9 cellular contexts compared by ENCODE assay signal in the genomic region with DNA sequence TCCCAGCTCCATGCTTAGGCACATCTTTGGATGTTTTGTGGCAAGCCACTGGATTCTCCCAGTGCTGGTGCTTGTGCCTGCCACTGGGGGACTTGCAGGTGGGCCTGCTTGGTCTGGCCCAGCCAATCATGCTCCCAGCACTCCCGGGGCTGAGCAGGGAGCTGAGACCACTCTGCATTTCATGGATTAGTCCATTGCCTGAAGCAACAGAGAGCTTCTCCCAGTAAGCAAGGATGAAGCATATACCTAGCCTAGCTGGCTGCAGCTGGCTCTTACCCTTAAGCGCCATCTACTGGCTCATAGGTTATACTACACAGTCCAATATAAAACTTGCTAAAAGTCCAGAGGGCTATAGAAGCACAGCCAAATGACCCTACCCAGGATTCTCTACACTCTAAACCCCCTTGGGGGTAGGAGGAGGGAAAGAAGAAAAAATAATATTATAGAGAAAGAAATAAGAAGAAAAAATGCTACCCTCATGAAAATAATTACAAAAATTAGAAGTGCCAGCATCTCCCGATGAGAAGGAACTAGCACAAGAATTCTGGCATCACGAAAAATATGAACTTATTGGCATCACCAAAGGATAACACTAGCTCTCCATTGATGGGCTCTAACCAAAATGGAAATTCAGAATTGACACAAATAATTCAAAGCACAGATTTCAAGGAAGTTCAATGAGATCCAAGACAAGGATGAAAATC.
A peak's percentile ranks its signal among the peaks of the same experiment; 100 is the strongest.
DNase-seq lines count a peak whose midpoint lies in the region; ATAC-seq and TF ChIP-seq lines count a peak whose summit lies in the region.
"Had no signal": no experiment of that assay in that cellular context is flagged by ENCODE, and none has a peak within 500 bp of the region (broad histone marks: within the 10 kb centered on the region; RNA-seq: fewer than 3 reads in every experiment).

No MANE protein-coding gene starts in this region.

- H3K36me3 Mint-ChIP-seq in brain, result peaks cover 32% of the 10 kb centered on the region
- no peaks in the 10 kb centered on the region for H3K36me3 Mint-ChIP-seq in activated T-cell treated with anti-CD3 and anti-CD28 coated beads, Interleukin-2, amount 50 U/mL, for 4 hours (ENCODE audit: insufficient read depth)

- H3K27ac ChIP-seq in right lobe of liver, result no peak overlapping the region

- no peak overlapping the region for H3K27ac Mint-ChIP-seq in brain
- H3K27ac Mint-ChIP-seq: T-helper 1 cell treated with Interleukin-12 subunit alpha and Interleukin-12 subunit beta and Interleukin-4 antibody, amounts not matched to agents 30 μg/mL and 1 μg/mL, for 36 hours had no signal

- WGBS in right lobe of liver (ENCODE audit: insufficient coverage, low coverage, low lambda C conversion rate, missing lambda C conversion rate), result 49% methylated on average over 4 of the region's 4 CpGs

- ATAC-seq in GM19035 (IDR thresholded peaks at IDR 0.05; ENCODE audit: unreplicated experiment) (peak; percentile 89), HG03159 (IDR thresholded peaks at IDR 0.05; ENCODE audit: unreplicated experiment) (peak; percentile 97), right lobe of liver (peak; percentile 76 to 88 (median 85))
- ATAC-seq in activated T-cell treated with anti-CD3 and anti-CD28 coated beads, Interleukin-2, amount 50 U/mL, for 4 hours, result no peak

- no peak overlapping the region for H3K4me3 Mint-ChIP-seq in brain
- H3K4me3 Mint-ChIP-seq in activated T-cell treated with anti-CD3 and anti-CD28 coated beads, Interleukin-2, amount 50 U/mL, for 4 hours, result no peak overlapping the region
- H3K4me3 Mint-ChIP-seq: T-helper 1 cell treated with Interleukin-12 subunit alpha and Interleukin-12 subunit beta and Interleukin-4 antibody, amounts not matched to agents 30 μg/mL and 1 μg/mL, for 36 hours had no signal

- intact Hi-C loops in right lobe of liver (cut with DNase I), result no loop called here

- H3K36me3 ChIP-seq in right lobe of liver, result no peaks in the 10 kb centered on the region

- H3K27me3 Mint-ChIP-seq in brain, result peaks cover 3% of the 10 kb centered on the region
- no peaks in the 10 kb centered on the region for H3K27me3 Mint-ChIP-seq in activated T-cell treated with anti-CD3 and anti-CD28 coated beads, Interleukin-2, amount 50 U/mL, for 4 hours (ENCODE audit: low read depth)

- H3K27me3 ChIP-seq in right lobe of liver, result no peaks in the 10 kb centered on the region

- H3K9me3 ChIP-seq in right lobe of liver, result no peaks in the 10 kb centered on the region

- no peak overlapping the region for H3K4me3 ChIP-seq in right lobe of liver

- H3K9me3 Mint-ChIP-seq in brain, result peaks cover 39 to 83% (median 74%) of the 10 kb centered on the region in 5 experiments
- peaks cover 38% of the 10 kb centered on the region for H3K9me3 Mint-ChIP-seq in activated T-cell treated with anti-CD3 and anti-CD28 coated beads, Interleukin-2, amount 50 U/mL, for 4 hours

- DNase-seq in CMK (ENCODE audit: low read depth) (peak; percentile 11), NCI-H524 (lab: John Stamatoyannopoulos, UW) (peak; percentile 24 to 65), right lobe of liver (no peak)
- no peak for DNase-seq in activated naive CD4-positive, alpha-beta T cell treated with anti-CD3 and anti-CD28 coated beads, Interleukin-2, amount 50 U/mL, for 16 hours
- no peak for DNase-seq in activated T-cell treated with anti-CD3 and anti-CD28 coated beads, Interleukin-2, amount 50 U/mL, for 4 hours

- TF ChIP-seq CTCF in brain (conservative IDR thresholded peaks at IDR 0.05), result peak; percentile 54 to 66
- TF ChIP-seq CTCF in right lobe of liver (IDR thresholded peaks at IDR 0.05), result peak; percentile 44 to 64 (median 55)

- no peak for TF ChIP-seq POLR2A in right lobe of liver (IDR thresholded peaks at IDR 0.05)

- H3K4me1 ChIP-seq in right lobe of liver, result no peaks in the 10 kb centered on the region

- no peaks in the 10 kb centered on the region for H3K4me1 Mint-ChIP-seq in brain
- no peaks in the 10 kb centered on the region for H3K4me1 Mint-ChIP-seq in activated T-cell treated with anti-CD3 and anti-CD28 coated beads, Interleukin-2, amount 50 U/mL, for 4 hours (ENCODE audit: low read depth)

Comparison
In these comparisons a context has a peak if more than half of its experiments do, and no peak if none do; other contexts are left out.
1. DNase-seq: peak in CMK (single experiment) and NCI-H524 (2 of 2); none in right lobe of liver (0 of 3), activated naive CD4-positive, alpha-beta T cell treated with anti-CD3 and anti-CD28 coated beads, Interleukin-2, amount 50 U/mL, for 16 hours (single experiment) and activated T-cell treated with anti-CD3 and anti-CD28 coated beads, Interleukin-2, amount 50 U/mL, for 4 hours (single experiment).
2. ATAC-seq: peak in GM19035 (single experiment), HG03159 (single experiment) and right lobe of liver (4 of 4); none in activated T-cell treated with anti-CD3 and anti-CD28 coated beads, Interleukin-2, amount 50 U/mL, for 4 hours (0 of 2).